8 cellular contexts compared by ENCODE assay signal in genomic region chr17:51259574-51260236, GRCh38. TPM values are rescaled to one million over a fixed set of nuclear protein-coding genes. Genes with fewer than 3 reads are reported as not detected.
A peak's percentile ranks its signal among the peaks of the same experiment; 100 is the strongest.
DNase-seq lines count a peak whose midpoint lies in the region; ATAC-seq and TF ChIP-seq lines count a peak whose summit lies in the region.

MBTD1 (minus strand) TSS chr17:51260049; CDS start chr17:51225161, 34,888 bp downstream.

- H3K27ac ChIP-seq in parathyroid adenoma = peak within 1 kb of the TSS; percentile 95
- peak within 1 kb of the TSS; percentile 97 for H3K27ac ChIP-seq in tibial artery

- TF ChIP-seq CTCF in GM10248 (IDR thresholded peaks at IDR 0.05; ENCODE audit: control extremely low read depth, extremely low read depth, low read depth, missing control alignments) (no peak), parathyroid adenoma (IDR thresholded peaks at IDR 0.05) (no peak), tibial artery (IDR thresholded peaks at IDR 0.05) (no peak)

- H3K27me3 ChIP-seq in adipocyte (replicated peaks; ENCODE audit: control insufficient read depth, insufficient read depth, low read length) = no peaks in the 10 kb centered on the region
- no peaks in the 10 kb centered on the region for H3K27me3 ChIP-seq in parathyroid adenoma (ENCODE audit: control insufficient read depth, insufficient read depth, low read length)
- no peaks in the 10 kb centered on the region for H3K27me3 ChIP-seq in tibial artery

- H3K36me3 ChIP-seq in adipocyte (ENCODE audit: control insufficient read depth, insufficient read depth, low read length, severe bottlenecking) (peaks cover 9% of the 10 kb centered on the region), parathyroid adenoma (ENCODE audit: control insufficient read depth, insufficient read depth, low read length) (no peaks in the 10 kb centered on the region), tibial artery (peaks cover 3 to 11% (median 4%) of the 10 kb centered on the region in 3 donors)

- H3K9me3 ChIP-seq in adipocyte (ENCODE audit: control insufficient read depth, low read length) = no peaks in the 10 kb centered on the region
- no peaks in the 10 kb centered on the region for H3K9me3 ChIP-seq in parathyroid adenoma (ENCODE audit: control insufficient read depth, low read length)
- no peaks in the 10 kb centered on the region for H3K9me3 ChIP-seq in tibial artery

- POLR2A ChIA-PET in GM10248 (lab: Yijun Ruan, JAX) = no interaction called here

- DNase-seq in GM10248 (ENCODE audit: extremely low spot score) (peak; percentile 98), NCI-H1417 (lab: John Stamatoyannopoulos, UW) (peak; percentile 96 to 99 (median 99)), SW480 (ENCODE audit: low spot score) (peak; percentile 96), adipocyte (ENCODE audit: low read depth) (peak; percentile 97), cardiac septum (ENCODE audit: low spot score) (peak; percentile 97), tibial artery (peak; percentile 95 to 96)

- H3K79me2 ChIP-seq in parathyroid adenoma = peaks cover 19% of the 10 kb centered on the region

- H3K4me3 ChIP-seq in adipocyte (ENCODE audit: low read length) (peak within 1 kb of the TSS; percentile 86), parathyroid adenoma (ENCODE audit: low read depth, low read length) (peak within 1 kb of the TSS; percentile 77), tibial artery (peak within 1 kb of the TSS; percentile 94 to 98)

- peak within 1 kb of the TSS; percentile 91 for H2AFZ ChIP-seq in parathyroid adenoma

- H3K4me1 ChIP-seq in adipocyte (ENCODE audit: control insufficient read depth, insufficient read depth, low read length) (peaks cover 52% of the 10 kb centered on the region), parathyroid adenoma (peaks cover 12% of the 10 kb centered on the region), tibial artery (peaks cover 5 to 56% (median 31%) of the 10 kb centered on the region in 4 donors)

- intact Hi-C loops in cardiac septum (cut with DNase I) = loop anchor here (10.0 kb wide), 1 partner anchor 95 kb away; the partner anchor contains the start of gene NME2
- intact Hi-C loops in tibial artery (cut with DNase I; ENCODE audit: low total_unique reads) = no loop called here

- CTCF ChIA-PET in GM10248 (lab: Yijun Ruan, JAX) = no interaction called here

- ATAC-seq in HG02678 (IDR thresholded peaks at IDR 0.05; ENCODE audit: unreplicated experiment) = peak; percentile 78

- H3K9ac ChIP-seq in adipocyte (ENCODE audit: low read length) (peak within 1 kb of the TSS; percentile 94), parathyroid adenoma (peak within 1 kb of the TSS; percentile 88)

- H3K4me2 ChIP-seq in parathyroid adenoma (ENCODE audit: low read length) = peak within 1 kb of the TSS; percentile 97

RNA-seq across cellular contexts. Expression of gene MBTD1, which starts in this region (rescaled TPM):
- total RNA-seq in cardiac septum = 6.6 TPM

Comparison
In these comparisons a context has a peak if more than half of its experiments do, and no peak if none do; other contexts are left out.
1. Peak in every context shown above with its lines: DNase-seq, ATAC-seq, H3K4me3 ChIP-seq and H3K27ac ChIP-seq.